In the genomic region with DNA sequence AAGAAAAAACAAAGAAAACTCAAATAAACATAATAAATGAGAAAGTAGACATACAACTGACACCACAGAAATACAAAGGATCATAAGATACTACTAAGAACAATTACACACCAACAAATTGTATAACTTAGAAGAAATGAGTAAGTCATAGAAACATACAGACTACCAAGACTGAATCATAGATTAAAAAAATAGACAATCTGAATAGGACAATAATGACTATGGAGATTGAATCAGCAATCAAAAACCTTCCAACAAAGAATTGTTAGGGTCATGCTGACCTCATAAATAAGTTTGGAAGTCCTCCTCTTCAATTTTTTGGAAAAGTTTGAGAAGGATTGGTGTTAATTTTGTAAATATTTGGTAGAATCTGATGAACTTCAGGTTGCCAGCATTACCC, we compare ENCODE assay signal across 25 cellular contexts.
"Had no signal": no experiment of that assay in that cellular context is flagged by ENCODE, and none has a peak within 500 bp of the region (broad histone marks: within the 10 kb centered on the region; RNA-seq: fewer than 3 reads in every experiment).

No MANE protein-coding gene starts in this region.

- DNase-seq: activated B cell treated with CpG ODN at 0.5 μM for 24 hours; activated CD4-positive, alpha-beta T cell treated with anti-CD3 and anti-CD28 coated beads for 36 hours; activated CD8-positive, alpha-beta memory T cell treated with anti-CD3 and anti-CD28 coated beads, Interleukin-2, amount 10 ng/mL, durations not matched to agents 7 days and 5 days; activated CD8-positive, alpha-beta T cell treated with anti-CD3 and anti-CD28 coated beads, Interleukin-2, amount 10 ng/mL, durations not matched to agents 7 days and 5 days; activated naive CD4-positive, alpha-beta T cell; activated T-cell treated with anti-CD3 and anti-CD28 coated beads, Interleukin-2, amount 50 U/mL, for 72 hours; anterior cingulate cortex; caudate nucleus; heart right ventricle; mesenchymal stem cell; natural killer cell; occipital lobe; posterior cingulate gyrus; right cardiac atrium; stimulated activated CD4-positive, alpha-beta T cell treated with anti-CD3 and anti-CD28 coated beads, Interleukin-15, amount 100 ng/mL, for 24 hours; stimulated activated CD4-positive, alpha-beta T cell treated with anti-CD3 and anti-CD28 coated beads, Interleukin-2, amount 100 ng/mL, for 24 hours; stimulated activated naive B cell treated with anti-CD40 and anti-IgM and Interleukin-4, amounts not matched to agents 10 μg/mL and 1 μg/mL and 100 μg/mL, for 72 hours; stomach; T-helper 2 cell; tibial artery; upper lobe of right lung had no signal

- H3K9ac ChIP-seq: neural progenitor cell had no signal

- H3K4me2 ChIP-seq: neural progenitor cell had no signal

- H3K27me3 ChIP-seq: esophagus muscularis mucosa, heart right ventricle, neural progenitor cell, stomach, suprapubic skin, tibial artery, upper lobe of right lung had no signal

- H3K4me3 ChIP-seq: esophagus muscularis mucosa, heart right ventricle, neural progenitor cell, stomach, suprapubic skin, tibial artery, upper lobe of right lung had no signal

- H3K4me1 ChIP-seq: heart right ventricle, neural progenitor cell, stomach, suprapubic skin, tibial artery, upper lobe of right lung had no signal

- H3K27ac ChIP-seq: esophagus muscularis mucosa, heart right ventricle, neural progenitor cell, stomach, suprapubic skin, tibial artery, upper lobe of right lung had no signal

- H3K9me3 ChIP-seq: esophagus muscularis mucosa, stomach, suprapubic skin, upper lobe of right lung had no signal

- ATAC-seq: activated CD4-positive, alpha-beta T cell treated with anti-CD3 and anti-CD28 coated beads for 36 hours; activated CD8-positive, alpha-beta memory T cell treated with anti-CD3 and anti-CD28 coated beads, Interleukin-2, amount 10 ng/mL, durations not matched to agents 7 days and 5 days; activated CD8-positive, alpha-beta T cell treated with anti-CD3 and anti-CD28 coated beads, Interleukin-2, amount 10 ng/mL, durations not matched to agents 7 days and 5 days; activated naive CD4-positive, alpha-beta T cell treated with anti-CD3 and anti-CD28 coated beads, Interleukin-2, amount 50 U/mL, for 72 hours; activated T-cell treated with anti-CD3 and anti-CD28 coated beads, Interleukin-2, amount 50 U/mL, for 72 hours; heart right ventricle; natural killer cell; right cardiac atrium; stimulated activated naive B cell treated with anti-CD40 and anti-IgM and Interleukin-4, amounts not matched to agents 10 μg/mL and 1 μg/mL and 100 μg/mL, for 72 hours; upper lobe of right lung had no signal

- H2AFZ ChIP-seq: neural progenitor cell had no signal

- H3K36me3 ChIP-seq: esophagus muscularis mucosa, heart right ventricle, neural progenitor cell, stomach, suprapubic skin, tibial artery, upper lobe of right lung had no signal
